8 cellular contexts compared by ENCODE assay signal in genomic region chr1:120942223-120942944, GRCh38. TPM values are rescaled to one million over a fixed set of nuclear protein-coding genes. Genes with fewer than 3 reads are reported as not detected.
A peak's percentile ranks its signal among the peaks of the same experiment; 100 is the strongest.
DNase-seq lines count a peak whose midpoint lies in the region; ATAC-seq and TF ChIP-seq lines count a peak whose summit lies in the region.
"Not testable (repeated sequence)": the region's sequence is repeated elsewhere in the genome, so short reads cannot be mapped to it uniquely, and the experiment has no call there.

No MANE protein-coding gene starts in this region.

- H3K36me3 Mint-ChIP-seq in natural killer cell: not testable (repeated sequence)

- dilution Hi-C loops in IMR-90 (cut with HindIII; ENCODE audit: low sequenced_read_pairs, unreplicated experiment): not testable (repeated sequence)

- peak overlapping the region; percentile 69 for H2BK5ac ChIP-seq in IMR-90 (ENCODE audit: low read depth, low read length, poor library complexity, severe bottlenecking)

- H3K4ac ChIP-seq in IMR-90 (ENCODE audit: low read depth, low read length): peak overlapping the region; percentile 60; the same call in 1 of the 2 replicates

- H3K9me1 ChIP-seq in IMR-90 (ENCODE audit: insufficient read depth, low read length): not testable (repeated sequence)

- POLR2A ChIA-PET in IMR-90 (lab: Charles Lee; ENCODE audit: unreplicated experiment): not testable (repeated sequence)

- not testable (repeated sequence) for H4K20me1 ChIP-seq in IMR-90 (ENCODE audit: insufficient read depth, low read length)

- H3K27me3 Mint-ChIP-seq in natural killer cell (ENCODE audit: low read depth in 2 of 2): not testable (repeated sequence)

- TF ChIP-seq RAD21 in IMR-90 (IDR thresholded peaks at IDR 0.05; ENCODE audit: low read length): not testable (repeated sequence)

- BruUV-seq in IMR-90 (replicated peaks; lab: Mats Ljungman, UMichigan): TSS peak; percentile 95

- H3K4me3 ChIP-seq in IMR-90 (ENCODE audit: insufficient read depth, low read depth, low read length) (peak overlapping the region; percentile 52), fibroblast of the aortic adventitia (ENCODE audit: low read depth, low read length) (peak overlapping the region; percentile 55)

- peak overlapping the region; percentile 57; the same call in 1 of the 2 replicates for H4K5ac ChIP-seq in IMR-90 (ENCODE audit: low read depth, low read length)

- peak overlapping the region; percentile 80 for H3K9ac ChIP-seq in IMR-90 (ENCODE audit: low read depth, low read length)

- H3K4me3 Mint-ChIP-seq in natural killer cell: peak overlapping the region; percentile 93

- H3K56ac ChIP-seq in IMR-90 (ENCODE audit: extremely low read depth, insufficient read depth, low read length): not testable (repeated sequence)

- not testable (repeated sequence) for H2AK5ac ChIP-seq in IMR-90 (ENCODE audit: low read depth, low read length)

- not testable (repeated sequence) for H3K79me1 ChIP-seq in IMR-90 (ENCODE audit: low read depth in 1 of 2, low read length in 2 of 2)

- TF ChIP-seq CTCF in IMR-90 (conservative IDR thresholded peaks at IDR 0.05; ENCODE audit: low read depth, low read length); fibroblast of the aortic adventitia (IDR thresholded peaks at IDR 0.05; ENCODE audit: insufficient read depth, low read length); natural killer cell (IDR thresholded peaks at IDR 0.05): not testable (repeated sequence)

- 0 out of 2 replicates have a peak overlapping the region, but pooled peaks have one; percentile 73 for H3K14ac ChIP-seq in IMR-90 (replicated peaks; ENCODE audit: low read depth, low read length)

- peak overlapping the region; percentile 97 for H3K27ac Mint-ChIP-seq in natural killer cell

- TF ChIP-seq POLR2A in IMR-90 (IDR thresholded peaks at IDR 0.05; ENCODE audit: low read depth, low read length): peak; percentile 95

- not testable (repeated sequence) for H3K4me1 ChIP-seq in IMR-90 (ENCODE audit: control insufficient read depth, insufficient read depth, low read length)

- H2BK15ac ChIP-seq in IMR-90 (ENCODE audit: low read depth, low read length): not testable (repeated sequence)

- CTCF ChIA-PET in IMR-90 (lab: Yijun Ruan, JAX): not testable (repeated sequence)

- intact Hi-C loops in IMR-90 (cut with micrococcal nuclease); natural killer cell (cut with micrococcal nuclease): not testable (repeated sequence)

- H3K36me3 ChIP-seq in IMR-90 (ENCODE audit: control insufficient read depth, insufficient read depth, low read length): not testable (repeated sequence)

- DNase-seq in DMS153 (lab: John Stamatoyannopoulos, UW) (peak; percentile 52), IMR-90 (peak; percentile 69), SHP77 (lab: John Stamatoyannopoulos, UW) (peak; percentile 92 to 93), fibroblast of the aortic adventitia (ENCODE audit: low read depth) (peak; percentile 21), natural killer cell (peak; percentile 66)
- peak; percentile 80 for DNase-seq in activated effector memory CD4-positive, alpha-beta T cell treated with Interleukin-2 at 50 U/mL for 16 hours
- DNase-seq in stimulated activated CD8-positive, alpha-beta memory T cell treated with anti-CD3 and anti-CD28 coated beads, Interleukin-4, amount 100 ng/mL, for 48 hours: peak; percentile 79

- H2BK120ac ChIP-seq in IMR-90 (ENCODE audit: low read depth, low read length): peak overlapping the region; percentile 75; the same call in 1 of the 2 replicates

- peak overlapping the region; percentile 24; the same call in 1 of the 2 replicates for H3K23ac ChIP-seq in IMR-90 (ENCODE audit: low read depth, low read length)

- peak overlapping the region; percentile 62; the same call in 1 of the 2 replicates for H4K91ac ChIP-seq in IMR-90 (ENCODE audit: insufficient read depth, low read depth, low read length)

- peak overlapping the region; percentile 33 to 83; a peak in 2 of 4 replicates for H4K8ac ChIP-seq in IMR-90 (ENCODE audit: low read depth in 2 of 2, low read length in 2 of 2)

- peaks cover 17 to 21% of the 10 kb centered on the region in 2 donors for H3K4me1 Mint-ChIP-seq in natural killer cell

- ATAC-seq in GM21619 (IDR thresholded peaks at IDR 0.05; ENCODE audit: unreplicated experiment) (peak; percentile 81), IMR-90 (ENCODE audit: low read depth) (peak; percentile 81), natural killer cell (peak; percentile 80 to 88 (median 80))

- H2AK9ac ChIP-seq in IMR-90 (replicated peaks; ENCODE audit: low read depth, low read length, poor library complexity): not testable (repeated sequence)

- WGBS in IMR-90 (ENCODE audit: extremely low coverage in 2 of 2, insufficient read length in 1 of 2), 2 experiments: 1% methylated on average over 19 of the region's 33 CpGs; no CpG with 5 or more reads in 1 of the 2 experiments

- H2AFZ ChIP-seq in IMR-90 (replicated peaks; ENCODE audit: low read length, poor library complexity): not testable (repeated sequence)

- in situ Hi-C loops in IMR-90 (cut with MboI; ENCODE audit: low sequenced_read_pairs): not testable (repeated sequence)

- peak overlapping the region; percentile 76; the same call in 1 of the 2 replicates for H3K27ac ChIP-seq in IMR-90 (ENCODE audit: insufficient read depth, low read length)

- H3K4me2 ChIP-seq in IMR-90 (ENCODE audit: low read depth, low read length): peak overlapping the region; percentile 85

- H3K27me3 ChIP-seq in IMR-90 (ENCODE audit: control insufficient read depth, insufficient read depth, low read length): not testable (repeated sequence)

- H3K9me3 Mint-ChIP-seq in natural killer cell: not testable (repeated sequence)

- H3K18ac ChIP-seq in IMR-90 (ENCODE audit: low read depth, low read length): peak overlapping the region; percentile 69; the same call in 1 of the 2 replicates

- H3K9me3 ChIP-seq in IMR-90 (ENCODE audit: control insufficient read depth, insufficient read depth, low read length): not testable (repeated sequence)

- peak overlapping the region; percentile 75 for H2BK20ac ChIP-seq in IMR-90 (ENCODE audit: low read depth, low read length)

TF ChIP-seq in IMR-90, 13 proteins besides CTCF, POLR2A, EP300 and RAD21:
- TF ChIP-seq BHLHE40 (IDR thresholded peaks at IDR 0.05; ENCODE audit: low read depth, low read length) (peak; percentile 42; the same call in 1 of the 2 replicates), MAFK (IDR thresholded peaks at IDR 0.05; ENCODE audit: low read depth, low read length) (peak; percentile 32; the same call in 1 of the 2 replicates)

RNA-seq across cellular contexts. Expression of gene PPIAL4A, which starts 52.8 kb away (rescaled TPM):
- total RNA-seq in IMR-90 (2012; rRNA removed) (not detected in 2 replicates), fibroblast of the aortic adventitia (ENCODE audit: low replicate concordance) (not detected in 2 replicates), natural killer cell (not detected)
- polyA plus RNA-seq in IMR-90 (2012; rRNA removed): not detected in 2 replicates
- not detected in 2 replicates for polyA plus RNA-seq in IMR-90 (2012; cell fraction: cytosol; rRNA removed)
- polyA plus RNA-seq in IMR-90 (2012; cell fraction: nucleus; rRNA removed; ENCODE audit: low replicate concordance): not detected in 2 replicates

Comparison
In these comparisons a context has a peak if more than half of its experiments do, and no peak if none do; other contexts are left out.
1. Peak in every context shown above with its lines: DNase-seq, ATAC-seq, H3K4me3 ChIP-seq and H3K27ac ChIP-seq.
2. DNase-seq: peak in every context shown above with its lines; median percentile 92 in SHP77; 80 in activated effector memory CD4-positive, alpha-beta T cell treated with Interleukin-2 at 50 U/mL for 16 hours; 79 in stimulated activated CD8-positive, alpha-beta memory T cell treated with anti-CD3 and anti-CD28 coated beads, Interleukin-4, amount 100 ng/mL, for 48 hours; 69 in IMR-90; 66 in natural killer cell; 52 in DMS153; 21 in fibroblast of the aortic adventitia.